In the genomic region with DNA sequence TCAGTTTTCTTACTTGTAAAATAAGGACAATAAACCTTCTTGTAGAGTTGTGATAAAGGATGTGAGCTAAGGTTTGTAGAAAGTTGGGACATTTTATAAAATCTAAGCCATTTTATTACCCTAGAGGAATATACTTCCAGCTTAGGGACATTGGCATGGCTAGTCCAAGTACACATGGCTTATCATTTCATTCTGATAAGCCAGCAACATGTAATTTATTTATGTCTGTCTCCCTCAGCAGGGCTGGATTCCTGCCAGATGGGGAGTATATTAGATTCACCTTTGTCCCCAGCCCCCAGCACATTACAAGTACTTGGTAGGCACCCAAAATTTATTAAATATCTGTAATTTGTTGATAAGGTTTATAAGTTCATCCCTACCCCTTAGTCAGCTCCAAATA, we compare ENCODE assay signal across 1 cellular context.
TF ChIP-seq lines count a peak whose summit lies in the region.

No MANE protein-coding gene starts in this region.

TF ChIP-seq in SK-N-SH treated with all-trans-retinoic acid at 6 μM for 48 hours, 23 proteins besides CTCF, POLR2A, EP300 and RAD21 (continued from another document):
- TF ChIP-seq, protein P1, sequence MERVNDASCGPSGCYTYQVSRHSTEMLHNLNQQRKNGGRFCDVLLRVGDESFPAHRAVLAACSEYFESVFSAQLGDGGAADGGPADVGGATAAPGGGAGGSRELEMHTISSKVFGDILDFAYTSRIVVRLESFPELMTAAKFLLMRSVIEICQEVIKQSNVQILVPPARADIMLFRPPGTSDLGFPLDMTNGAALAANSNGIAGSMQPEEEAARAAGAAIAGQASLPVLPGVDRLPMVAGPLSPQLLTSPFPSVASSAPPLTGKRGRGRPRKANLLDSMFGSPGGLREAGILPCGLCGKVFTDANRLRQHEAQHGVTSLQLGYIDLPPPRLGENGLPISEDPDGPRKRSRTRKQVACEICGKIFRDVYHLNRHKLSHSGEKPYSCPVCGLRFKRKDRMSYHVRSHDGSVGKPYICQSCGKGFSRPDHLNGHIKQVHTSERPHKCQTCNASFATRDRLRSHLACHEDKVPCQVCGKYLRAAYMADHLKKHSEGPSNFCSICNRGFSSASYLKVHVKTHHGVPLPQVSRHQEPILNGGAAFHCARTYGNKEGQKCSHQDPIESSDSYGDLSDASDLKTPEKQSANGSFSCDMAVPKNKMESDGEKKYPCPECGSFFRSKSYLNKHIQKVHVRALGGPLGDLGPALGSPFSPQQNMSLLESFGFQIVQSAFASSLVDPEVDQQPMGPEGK (CRISPR knock-in tag; IDR thresholded peaks at IDR 0.05; ENCODE audit: borderline replicate concordance) = no peak
- no peak for TF ChIP-seq TOX (CRISPR knock-in tag; IDR thresholded peaks at IDR 0.05; ENCODE audit: borderline replicate concordance)
- no peak for TF ChIP-seq ZFP3 (CRISPR knock-in tag; IDR thresholded peaks at IDR 0.05)
- TF ChIP-seq GLIS3 (CRISPR knock-in tag; IDR thresholded peaks at IDR 0.05) = no peak
- TF ChIP-seq, protein P2, sequence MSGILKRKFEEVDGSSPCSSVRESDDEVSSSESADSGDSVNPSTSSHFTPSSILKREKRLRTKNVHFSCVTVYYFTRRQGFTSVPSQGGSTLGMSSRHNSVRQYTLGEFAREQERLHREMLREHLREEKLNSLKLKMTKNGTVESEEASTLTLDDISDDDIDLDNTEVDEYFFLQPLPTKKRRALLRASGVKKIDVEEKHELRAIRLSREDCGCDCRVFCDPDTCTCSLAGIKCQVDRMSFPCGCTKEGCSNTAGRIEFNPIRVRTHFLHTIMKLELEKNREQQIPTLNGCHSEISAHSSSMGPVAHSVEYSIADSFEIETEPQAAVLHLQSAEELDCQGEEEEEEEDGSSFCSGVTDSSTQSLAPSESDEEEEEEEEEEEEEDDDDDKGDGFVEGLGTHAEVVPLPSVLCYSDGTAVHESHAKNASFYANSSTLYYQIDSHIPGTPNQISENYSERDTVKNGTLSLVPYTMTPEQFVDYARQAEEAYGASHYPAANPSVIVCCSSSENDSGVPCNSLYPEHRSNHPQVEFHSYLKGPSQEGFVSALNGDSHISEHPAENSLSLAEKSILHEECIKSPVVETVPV (CRISPR knock-in tag; IDR thresholded peaks at IDR 0.05) = no peak
- TF ChIP-seq ZC3H10 (CRISPR knock-in tag; IDR thresholded peaks at IDR 0.05) = no peak
- no peak for TF ChIP-seq TSHZ2 (CRISPR knock-in tag; IDR thresholded peaks at IDR 0.05)
- TF ChIP-seq BACH2 (CRISPR knock-in tag; IDR thresholded peaks at IDR 0.05; ENCODE audit: borderline replicate concordance) = no peak
- TF ChIP-seq TCF4 (CRISPR knock-in tag; IDR thresholded peaks at IDR 0.05; ENCODE audit: borderline replicate concordance) = no peak
- no peak for TF ChIP-seq ZFP30 (CRISPR knock-in tag; IDR thresholded peaks at IDR 0.05)
- no peak for TF ChIP-seq ZNF8 (CRISPR knock-in tag; IDR thresholded peaks at IDR 0.05)
- TF ChIP-seq ESRRG (CRISPR knock-in tag; IDR thresholded peaks at IDR 0.05) = no peak
- no peak for TF ChIP-seq ZNF565 (CRISPR knock-in tag; conservative IDR thresholded peaks at IDR 0.05; ENCODE audit: low read depth)
- no peak for TF ChIP-seq ARNTL (CRISPR knock-in tag; IDR thresholded peaks at IDR 0.05; ENCODE audit: borderline replicate concordance, low read depth)
TF ChIP-seq in SK-N-SH treated with all-trans-retinoic acid at 6 μM for 48 hours: peak in this region for 0.
